Comparison of ENCODE assay signal across 1 cellular context in genomic region chr10:104337527-104337984, GRCh38.
TF ChIP-seq lines count a peak whose summit lies in the region.

No MANE protein-coding gene starts in this region.

TF ChIP-seq in H1, 55 proteins besides CTCF, POLR2A, EP300 and RAD21 (continued from another document):
- TF ChIP-seq USF2 (IDR thresholded peaks at IDR 0.05; ENCODE audit: low read length) = no peak
- no peak for TF ChIP-seq SP4 (IDR thresholded peaks at IDR 0.05; ENCODE audit: low read length)
- TF ChIP-seq KDM4A (IDR thresholded peaks at IDR 0.05; ENCODE audit: low read depth, low read length, severe bottlenecking) = no peak
- TF ChIP-seq MAX (IDR thresholded peaks at IDR 0.05) = no peak
- no peak for TF ChIP-seq POU5F1 (IDR thresholded peaks at IDR 0.05; ENCODE audit: low read depth, low read length)
- no peak for TF ChIP-seq CEBPB (IDR thresholded peaks at IDR 0.05; ENCODE audit: low read depth, low read length)
- TF ChIP-seq ASH2L (IDR thresholded peaks at IDR 0.05; ENCODE audit: low read length) = no peak
- TF ChIP-seq BACH1 (IDR thresholded peaks at IDR 0.05; ENCODE audit: low read length) = no peak
- TF ChIP-seq BCL11A (IDR thresholded peaks at IDR 0.05; ENCODE audit: low read depth in 2 of 2, low read length in 2 of 2) = no peak
- peak; percentile 9; the same call in 1 of the 2 replicates for TF ChIP-seq TAF1 (IDR thresholded peaks at IDR 0.05; ENCODE audit: low read depth, low read length)
- TF ChIP-seq CREB1 (IDR thresholded peaks at IDR 0.05) = no peak
- no peak for TF ChIP-seq CTBP2 (IDR thresholded peaks at IDR 0.05; ENCODE audit: borderline replicate concordance, insufficient read depth, insufficient read length, low read length)
- TF ChIP-seq PHF8 (conservative IDR thresholded peaks at IDR 0.05; ENCODE audit: low read depth, low read length) = no peak
- no peak for TF ChIP-seq SIRT6 (IDR thresholded peaks at IDR 0.05; ENCODE audit: low read length)
- TF ChIP-seq SUZ12 (IDR thresholded peaks at IDR 0.05; ENCODE audit: low read length) = no peak
- TF ChIP-seq KDM1A (IDR thresholded peaks at IDR 0.05; ENCODE audit: borderline replicate concordance, low read length) = peak; percentile 90
- 0 out of 4 replicates have a peak, but pooled peaks of 1 of the 2 experiments have one; percentile 66 for TF ChIP-seq HDAC2 (IDR thresholded peaks at IDR 0.05; ENCODE audit: borderline replicate concordance in 1 of 2, low read depth in 2 of 2, low read length in 2 of 2)
- no peak for TF ChIP-seq TEAD4 (IDR thresholded peaks at IDR 0.05; ENCODE audit: low read depth, low read length)
- no peak for TF ChIP-seq SIN3A (conservative IDR thresholded peaks at IDR 0.05 in 1 of 2, IDR thresholded peaks at IDR 0.05 in 1 of 2; ENCODE audit: low read depth in 1 of 2, low read length in 2 of 2)
TF ChIP-seq in H1: peak in this region for 3.
